Comparison of ENCODE assay signal across 11 cellular contexts in the genomic region with DNA sequence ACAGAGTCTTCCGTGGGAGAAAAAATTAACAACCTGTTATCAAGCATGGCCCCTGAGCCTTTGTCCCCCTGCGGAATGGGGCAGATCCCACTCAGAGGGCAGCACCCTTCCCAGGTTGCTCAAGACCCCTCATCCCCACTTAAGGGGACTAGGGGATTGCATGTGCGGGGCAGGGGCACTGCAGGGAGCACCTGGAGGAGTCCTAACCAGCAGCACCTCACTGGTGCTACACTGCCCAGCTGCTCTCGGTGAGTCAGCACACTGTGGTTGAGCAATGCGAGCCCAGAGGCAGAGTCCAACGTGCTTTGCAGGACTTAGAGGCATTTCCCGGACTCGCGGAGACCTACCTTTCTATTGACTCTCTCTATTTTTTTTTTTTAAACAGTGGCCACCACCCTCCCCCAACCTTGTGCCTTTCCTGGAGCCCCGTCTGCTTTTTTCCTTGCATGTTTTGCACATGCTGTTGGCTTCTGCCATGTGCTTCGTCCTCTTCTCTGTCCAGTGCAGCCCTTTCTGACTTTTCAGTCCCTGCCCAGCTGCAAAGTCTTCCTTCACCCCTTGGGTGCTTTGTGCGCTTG.
DNase-seq lines count a peak whose midpoint lies in the region; ATAC-seq, FAIRE-seq and TF ChIP-seq lines count a peak whose summit lies in the region.
"Had no signal": no experiment of that assay in that cellular context is flagged by ENCODE, and none has a peak within 500 bp of the region (broad histone marks: within the 10 kb centered on the region; RNA-seq: fewer than 3 reads in every experiment).

No MANE protein-coding gene starts in this region.

- H3K36me3 Mint-ChIP-seq in CD4-positive, alpha-beta memory T cell: peaks cover 0 to 3% of the 10 kb centered on the region in 2 donors

- H3K9me3 Mint-ChIP-seq in CD4-positive, alpha-beta memory T cell: peaks cover 0 to 5% (median 2%) of the 10 kb centered on the region in 8 donors

- FAIRE-seq in RCC 7860 (lab: Jason Lieb, UNC): no peak

- peaks cover 17% of the 10 kb centered on the region for H3K4me1 ChIP-seq in CD4-positive, alpha-beta memory T cell (ENCODE audit: insufficient read depth, low read length)

- intact Hi-C loops in CD4-positive, alpha-beta memory T cell (cut with micrococcal nuclease): no loop called here

- no peaks in the 10 kb centered on the region for H3K9me3 ChIP-seq in CD4-positive, alpha-beta memory T cell (ENCODE audit: control insufficient read depth in 1 of 2, low read length in 2 of 2)

- H3K27me3 Mint-ChIP-seq in CD4-positive, alpha-beta memory T cell: no peaks in the 10 kb centered on the region
- H3K27me3 Mint-ChIP-seq: activated CD4-positive, alpha-beta T cell treated with anti-CD3 and anti-CD28 coated beads, Interleukin-2, amount 10 ng/mL, durations not matched to agents 7 days and 5 days had no signal

- H3K27ac ChIP-seq in CD4-positive, alpha-beta memory T cell (ENCODE audit: low read depth, low read length): no peak overlapping the region

- no peak for ATAC-seq in GM18858 (IDR thresholded peaks at IDR 0.05; ENCODE audit: unreplicated experiment)
- no peak for ATAC-seq in HG02642 (IDR thresholded peaks at IDR 0.05; ENCODE audit: poor library complexity, unreplicated experiment)

- H3K27me3 ChIP-seq in CD4-positive, alpha-beta memory T cell (ENCODE audit: insufficient read depth, low read length): no peaks in the 10 kb centered on the region

- H3K4me1 Mint-ChIP-seq in CD4-positive, alpha-beta memory T cell: peaks cover 11 to 18% (median 14%) of the 10 kb centered on the region in 4 donors

- CTCF ChIA-PET in CD4-positive, alpha-beta memory T cell (lab: Charles Lee; ENCODE audit: partially characterized antibody): no interaction called here

- DNase-seq in ELF-1 (ENCODE audit: low read depth, low spot score) (peak; percentile 78), RCC 7860 (ENCODE audit: low spot score) (peak; percentile 61), fibroblast of mammary gland (ENCODE audit: low read depth) (peak; percentile 93), retina (peak; percentile 41), kidney glomerular epithelial cell (lab: John Stamatoyannopoulos, UW) (no peak)
- DNase-seq in CD4-positive, alpha-beta memory T cell: no peak
- DNase-seq: activated CD4-positive, alpha-beta T cell treated with anti-CD3 and anti-CD28 coated beads, Interleukin-2, amount 10 ng/mL, durations not matched to agents 7 days and 5 days; NCI-H1105 treated with DMSO at 0.1 percent for 48 hours; occipital lobe had no signal

- no peak for TF ChIP-seq CTCF in fibroblast of mammary gland (conservative IDR thresholded peaks at IDR 0.05; ENCODE audit: control insufficient read depth, insufficient read depth, low read depth, low read length)

- peak overlapping the region in 1 of 7 donors; percentile 53 for H3K27ac Mint-ChIP-seq in CD4-positive, alpha-beta memory T cell
- H3K27ac Mint-ChIP-seq: activated CD4-positive, alpha-beta T cell treated with anti-CD3 and anti-CD28 coated beads, Interleukin-2, amount 10 ng/mL, durations not matched to agents 7 days and 5 days had no signal

- H3K4me3 ChIP-seq in fibroblast of mammary gland (ENCODE audit: control insufficient read depth, low read depth, low read length): no peak overlapping the region
- H3K4me3 ChIP-seq in CD4-positive, alpha-beta memory T cell (ENCODE audit: low read length in 2 of 2): no peak overlapping the region

- no peaks in the 10 kb centered on the region for H3K36me3 ChIP-seq in CD4-positive, alpha-beta memory T cell (ENCODE audit: insufficient read depth, low read length)

- POLR2A ChIA-PET in CD4-positive, alpha-beta memory T cell (lab: Charles Lee; ENCODE audit: partially characterized antibody): no interaction called here

- no peak overlapping the region for H3K4me3 Mint-ChIP-seq in CD4-positive, alpha-beta memory T cell
- H3K4me3 Mint-ChIP-seq: activated CD4-positive, alpha-beta T cell treated with anti-CD3 and anti-CD28 coated beads, Interleukin-2, amount 10 ng/mL, durations not matched to agents 7 days and 5 days had no signal

Comparison
In these comparisons a context has a peak if more than half of its experiments do, and no peak if none do; other contexts are left out.
1. DNase-seq: peak in ELF-1 (single experiment), RCC 7860 (single experiment), fibroblast of mammary gland (single experiment) and retina (single experiment); none in CD4-positive, alpha-beta memory T cell (0 of 5) and kidney glomerular epithelial cell (single experiment).